14 cellular contexts compared by ENCODE assay signal in genomic region chr22:39291501-39291900, GRCh38. TPM values are rescaled to one million over a fixed set of nuclear protein-coding genes. Genes with fewer than 3 reads are reported as not detected.
A peak's percentile ranks its signal among the peaks of the same experiment; 100 is the strongest.
DNase-seq lines count a peak whose midpoint lies in the region; ATAC-seq and TF ChIP-seq lines count a peak whose summit lies in the region.
"Had no signal": no experiment of that assay in that cellular context is flagged by ENCODE, and none has a peak within 500 bp of the region (broad histone marks: within the 10 kb centered on the region; RNA-seq: fewer than 3 reads in every experiment).

No MANE protein-coding gene starts in this region.

- H3K9me3 Mint-ChIP-seq in progenitor cell of endocrine pancreas (ENCODE audit: low read depth): no peaks in the 10 kb centered on the region
- H3K9me3 Mint-ChIP-seq: central memory CD8-positive, alpha-beta T cell had no signal

- H3K4ac ChIP-seq in IMR-90 (ENCODE audit: low read depth, low read length): peak overlapping the region; percentile 76

- POLR2A ChIA-PET in A673 (lab: Charles Lee; ENCODE audit: low non-redundant PET): interaction anchor here (1.2 kb wide), 1 partner anchor 28 kb away, joined by 4 read pairs; the partner anchor contains the start of gene RPL3
- POLR2A ChIA-PET in IMR-90 (lab: Charles Lee; ENCODE audit: unreplicated experiment): no interaction called here

- no peak overlapping the region for H3K9ac ChIP-seq in IMR-90 (ENCODE audit: low read depth, low read length)

- peak overlapping the region; percentile 37 for H3K27ac Mint-ChIP-seq in progenitor cell of endocrine pancreas

- H3K9me1 ChIP-seq in IMR-90 (ENCODE audit: insufficient read depth, low read length): peaks cover 8% of the 10 kb centered on the region; the same call in 1 of the 2 replicates

- no peak overlapping the region for H3K4me3 Mint-ChIP-seq in progenitor cell of endocrine pancreas (ENCODE audit: low read depth)
- H3K4me3 Mint-ChIP-seq: central memory CD8-positive, alpha-beta T cell had no signal

- H3K9me3 ChIP-seq in A673 (ENCODE audit: low read depth, low read length, poor library complexity, severe bottlenecking) (no peaks in the 10 kb centered on the region), IMR-90 (ENCODE audit: control insufficient read depth, insufficient read depth, low read length) (no peaks in the 10 kb centered on the region)

- H2BK15ac ChIP-seq in IMR-90 (ENCODE audit: low read depth, low read length): peak overlapping the region; percentile 61; the same call in 1 of the 3 replicates

- no peaks in the 10 kb centered on the region for H3K36me3 ChIP-seq in A673 (ENCODE audit: insufficient read depth, low read length, poor library complexity, severe bottlenecking)
- no peaks in the 10 kb centered on the region for H3K36me3 ChIP-seq in IMR-90 (ENCODE audit: control insufficient read depth, insufficient read depth, low read length)

- intact Hi-C loops in A673 (cut with micrococcal nuclease; ENCODE audit: unreplicated experiment): no loop called here
- intact Hi-C loops in IMR-90 (cut with micrococcal nuclease): no loop called here

- no peaks in the 10 kb centered on the region for H3K79me1 ChIP-seq in IMR-90 (ENCODE audit: low read depth in 1 of 2, low read length in 2 of 2)

- TF ChIP-seq POLR2A in IMR-90 (IDR thresholded peaks at IDR 0.05; ENCODE audit: low read depth, low read length): no peak

- dilution Hi-C loops in IMR-90 (cut with HindIII; ENCODE audit: low sequenced_read_pairs, unreplicated experiment): no loop called here

- H3K18ac ChIP-seq in IMR-90 (ENCODE audit: low read depth, low read length): no peak overlapping the region

- peak overlapping the region; percentile 78 for H4K91ac ChIP-seq in IMR-90 (ENCODE audit: insufficient read depth, low read depth, low read length)

- peak overlapping the region; percentile 23 for H2BK5ac ChIP-seq in IMR-90 (ENCODE audit: low read depth, low read length, poor library complexity, severe bottlenecking)

- H4K8ac ChIP-seq in IMR-90 (ENCODE audit: low read depth in 2 of 2, low read length in 2 of 2): no peak overlapping the region; a peak in 1 of 4 replicates

- no CpG with 5 or more reads among the region's 10 CpGs for WGBS in IMR-90 (ENCODE audit: extremely low coverage in 2 of 2, insufficient read length in 1 of 2), 2 experiments

- peak overlapping the region; percentile 86 for H2AK5ac ChIP-seq in IMR-90 (ENCODE audit: low read depth, low read length)

- peak overlapping the region; percentile 87 for H2AK9ac ChIP-seq in IMR-90 (replicated peaks; ENCODE audit: low read depth, low read length, poor library complexity)

- no peaks in the 10 kb centered on the region for H3K27me3 Mint-ChIP-seq in progenitor cell of endocrine pancreas

- H3K4me1 Mint-ChIP-seq in progenitor cell of endocrine pancreas (ENCODE audit: low read depth): peaks cover 25% of the 10 kb centered on the region

- H3K4me3 ChIP-seq in A673 (ENCODE audit: low read depth, low read length, poor library complexity, severe bottlenecking): no peak overlapping the region
- no peak overlapping the region for H3K4me3 ChIP-seq in IMR-90 (ENCODE audit: insufficient read depth, low read depth, low read length)
- H3K4me3 ChIP-seq in epithelial cell of esophagus (ENCODE audit: low read length): no peak overlapping the region
- H3K4me3 ChIP-seq: lung had no signal

- H4K20me1 ChIP-seq in IMR-90 (ENCODE audit: insufficient read depth, low read length): no peaks in the 10 kb centered on the region

- ATAC-seq in IMR-90 (ENCODE audit: low read depth): no peak
- ATAC-seq in GM18909 (IDR thresholded peaks at IDR 0.05; ENCODE audit: poor library complexity, unreplicated experiment): no peak
- no peak for ATAC-seq in HG02973 (IDR thresholded peaks at IDR 0.05; ENCODE audit: unreplicated experiment)

- H3K27me3 ChIP-seq in A673 (replicated peaks; ENCODE audit: insufficient read depth, low read depth, low read length, poor library complexity): no peaks in the 10 kb centered on the region
- H3K27me3 ChIP-seq in IMR-90 (ENCODE audit: control insufficient read depth, insufficient read depth, low read length): no peaks in the 10 kb centered on the region; the same call in 1 of the 2 replicates

- no peak overlapping the region for H3K14ac ChIP-seq in IMR-90 (replicated peaks; ENCODE audit: low read depth, low read length)

- CTCF ChIA-PET in A673 (lab: Charles Lee) (no interaction called here), IMR-90 (lab: Yijun Ruan, JAX) (no interaction called here)

- BruUV-seq in A673 (replicated peaks; lab: Mats Ljungman, UMichigan) (no TSS peak), IMR-90 (replicated peaks; lab: Mats Ljungman, UMichigan) (no TSS peak)

- no peak for DNase-seq in A673 (ENCODE audit: low spot score)
- DNase-seq in IMR-90: no peak
- DNase-seq in epithelial cell of esophagus (ENCODE audit: low read depth): no peak
- no peak for DNase-seq in progenitor cell of endocrine pancreas (ENCODE audit: low spot score, unreplicated experiment)
- DNase-seq in NCI-H526 treated with DMSO at 0.1 percent for 48 hours (lab: John Stamatoyannopoulos, UW): no peak
- DNase-seq in DMS153 treated with DMSO at 0.1 percent for 48 hours (lab: John Stamatoyannopoulos, UW; ENCODE audit: unreplicated experiment): no peak
- DNase-seq: activated CD4-positive, alpha-beta T cell treated with anti-CD3 and anti-CD28 coated beads for 1 hour; activated effector memory CD4-positive, alpha-beta T cell treated with Interleukin-2 at 50 U/mL for 16 hours; MV-4-11; NCI-H526 had no signal

- no peak overlapping the region for H2AFZ ChIP-seq in IMR-90 (replicated peaks; ENCODE audit: low read length, poor library complexity)

- TF ChIP-seq CTCF in A673 (conservative IDR thresholded peaks at IDR 0.05; ENCODE audit: low read depth, low read length): peak; percentile 44
- 0 out of 2 replicates have a peak, but pooled peaks have one; percentile 1 for TF ChIP-seq CTCF in IMR-90 (conservative IDR thresholded peaks at IDR 0.05; ENCODE audit: low read depth, low read length)
- TF ChIP-seq CTCF in epithelial cell of esophagus (IDR thresholded peaks at IDR 0.05; ENCODE audit: insufficient read depth, low read depth, low read length, missing control alignments): peak; percentile 3
- TF ChIP-seq CTCF in progenitor cell of endocrine pancreas (IDR thresholded peaks at IDR 0.05; ENCODE audit: unreplicated experiment): no peak

- no peak overlapping the region for H4K5ac ChIP-seq in IMR-90 (ENCODE audit: low read depth, low read length)

- peak overlapping the region; percentile 52; the same call in 1 of the 2 replicates for H2BK20ac ChIP-seq in IMR-90 (ENCODE audit: low read depth, low read length)

- no peak for TF ChIP-seq RAD21 in IMR-90 (IDR thresholded peaks at IDR 0.05; ENCODE audit: low read length)

- peak overlapping the region; percentile 69 for H3K27ac ChIP-seq in A673 (ENCODE audit: low read depth, low read length, poor library complexity, severe bottlenecking)
- H3K27ac ChIP-seq in IMR-90 (ENCODE audit: insufficient read depth, low read length): no peak overlapping the region

- no peak overlapping the region for H3K56ac ChIP-seq in IMR-90 (ENCODE audit: extremely low read depth, insufficient read depth, low read length)

- no peaks in the 10 kb centered on the region for H3K36me3 Mint-ChIP-seq in progenitor cell of endocrine pancreas (ENCODE audit: insufficient read depth)

- no peak overlapping the region; the same call in 1 of the 2 replicates for H3K23ac ChIP-seq in IMR-90 (ENCODE audit: low read depth, low read length)

- no peak overlapping the region for H3K4me2 ChIP-seq in IMR-90 (ENCODE audit: low read depth, low read length)

- H2BK120ac ChIP-seq in IMR-90 (ENCODE audit: low read depth, low read length): peak overlapping the region; percentile 41

- in situ Hi-C loops in IMR-90 (cut with MboI; ENCODE audit: low sequenced_read_pairs): no loop called here

- H3K4me1 ChIP-seq in A673 (ENCODE audit: insufficient read depth, low read length, poor library complexity, severe bottlenecking) (peaks cover 21% of the 10 kb centered on the region), IMR-90 (ENCODE audit: control insufficient read depth, insufficient read depth, low read length) (peaks cover 23% of the 10 kb centered on the region)

TF ChIP-seq in IMR-90, 13 proteins besides CTCF, POLR2A, EP300 and RAD21 (continues in another document):
- TF ChIP-seq CEBPB (IDR thresholded peaks at IDR 0.05; ENCODE audit: low read depth, low read length) (no peak), FOS (IDR thresholded peaks at IDR 0.05; ENCODE audit: low read depth, low read length) (no peak), MAFK (IDR thresholded peaks at IDR 0.05; ENCODE audit: low read depth, low read length) (no peak), RCOR1 (IDR thresholded peaks at IDR 0.05; ENCODE audit: insufficient replicate concordance, low read length) (no peak), USF2 (IDR thresholded peaks at IDR 0.05; ENCODE audit: low read depth, low read length) (no peak), NFE2L2 (IDR thresholded peaks at IDR 0.05; ENCODE audit: low read depth, low read length) (no peak), MAZ (IDR thresholded peaks at IDR 0.05; ENCODE audit: borderline replicate concordance, low read depth, low read length) (no peak)

RNA-seq across cellular contexts. Expression of gene RPL3, which starts 27.9 kb away (rescaled TPM):
- total RNA-seq in A673 (2021): 1,117 and 1,141 TPM in 2 replicates
- 2,871 and 3,750 TPM in 2 replicates for total RNA-seq in IMR-90 (2012; rRNA removed)
- 3,097 and 3,312 TPM in 2 replicates for polyA plus RNA-seq in IMR-90 (2012; rRNA removed)
- 2,912 and 3,812 TPM in 2 replicates for polyA plus RNA-seq in IMR-90 (2012; cell fraction: cytosol; rRNA removed)
- 2,181 and 2,704 TPM in 2 replicates for polyA plus RNA-seq in IMR-90 (2012; cell fraction: nucleus; rRNA removed; ENCODE audit: low replicate concordance)
- total RNA-seq in progenitor cell of endocrine pancreas: 2,433 and 2,506 TPM in 2 replicates

RNA-seq across cellular contexts. Expression of gene PDGFB, which starts 46.7 kb away (rescaled TPM):
- total RNA-seq in A673 (2021) (0.09 and 0.13 TPM in 2 replicates), IMR-90 (2012; rRNA removed) (not detected in 2 replicates), progenitor cell of endocrine pancreas (6.7 and 7.1 TPM in 2 replicates)
- 0.07 and 0.09 TPM in 2 replicates for polyA plus RNA-seq in IMR-90 (2012; rRNA removed)
- 0.09 and 0.10 TPM in 2 replicates for polyA plus RNA-seq in IMR-90 (2012; cell fraction: cytosol; rRNA removed)
- 0.06 and 0.09 TPM in 2 replicates for polyA plus RNA-seq in IMR-90 (2012; cell fraction: nucleus; rRNA removed; ENCODE audit: low replicate concordance)

RNA-seq across cellular contexts. Expression of gene SYNGR1, which starts 58.3 kb away (rescaled TPM):
- 31.7 and 36.7 TPM in 2 replicates for total RNA-seq in A673 (2021)
- total RNA-seq in IMR-90 (2012; rRNA removed): 6.3 and 19.7 TPM in 2 replicates
- polyA plus RNA-seq in IMR-90 (2012; rRNA removed): 81.5 and 82.8 TPM in 2 replicates
- polyA plus RNA-seq in IMR-90 (2012; cell fraction: cytosol; rRNA removed): 12.5 and 103 TPM in 2 replicates
- 69.4 and 179 TPM in 2 replicates for polyA plus RNA-seq in IMR-90 (2012; cell fraction: nucleus; rRNA removed; ENCODE audit: low replicate concordance)
- 36.8 and 38.0 TPM in 2 replicates for total RNA-seq in progenitor cell of endocrine pancreas
